ENCODE assay signal across 16 cellular contexts in the genomic region with DNA sequence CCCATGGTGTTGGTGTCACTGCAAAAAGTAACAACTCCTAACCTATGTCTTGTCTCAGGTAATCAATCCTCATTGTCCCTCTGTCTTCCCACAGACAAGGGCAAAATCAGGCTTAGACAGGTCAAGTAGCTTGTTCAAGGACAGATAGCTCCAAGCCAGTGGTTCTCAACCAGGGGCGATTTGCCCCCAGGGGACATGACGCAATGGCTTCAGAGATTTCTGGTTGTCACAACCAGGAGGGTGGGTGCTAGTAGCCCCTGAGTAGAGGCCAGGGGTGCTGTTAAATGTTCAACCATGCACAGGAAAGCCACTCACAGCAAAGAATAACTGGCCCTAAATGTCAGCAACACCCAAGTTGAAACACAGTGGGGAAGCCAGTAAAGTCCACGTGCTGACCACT.
"Had no signal": no experiment of that assay in that cellular context is flagged by ENCODE, and none has a peak within 500 bp of the region (broad histone marks: within the 10 kb centered on the region; RNA-seq: fewer than 3 reads in every experiment).

No MANE protein-coding gene starts in this region.

- H3K27me3 ChIP-seq: esophagus squamous epithelium, sigmoid colon, thyroid gland had no signal

- DNase-seq: activated CD4-positive, alpha-beta memory T cell treated with anti-CD3 and anti-CD28 coated beads, Interleukin-2, amount 10 ng/mL, durations not matched to agents 7 days and 5 days; activated naive CD8-positive, alpha-beta T cell treated with anti-CD3 and anti-CD28 coated beads, Interleukin-2, amount 10 ng/mL, durations not matched to agents 7 days and 5 days; activated T-cell treated with anti-CD3 and anti-CD28 coated beads, Interleukin-2, amount 50 U/mL, for 48 hours; aorta; esophagus squamous epithelium; foreskin melanocyte; head of caudate nucleus; left colon; sigmoid colon; stimulated activated CD4-positive, alpha-beta T cell treated with anti-CD3 and anti-CD28 coated beads, Interleukin-4, amount 100 ng/mL, for 1 hour; stimulated activated CD8-positive, alpha-beta memory T cell treated with anti-CD3 and anti-CD28 coated beads, Interleukin-4, amount 100 ng/mL, for 48 hours; stimulated activated naive CD8-positive, alpha-beta T cell treated with anti-CD3 and anti-CD28 coated beads, Interleukin-15, amount 100 ng/mL, for 72 hours; SW 1271; T-helper 9 cell had no signal

- H3K9me3 Mint-ChIP-seq: activated CD4-positive, alpha-beta memory T cell treated with anti-CD3 and anti-CD28 coated beads, Interleukin-2, amount 10 ng/mL, durations not matched to agents 7 days and 5 days; activated naive CD8-positive, alpha-beta T cell treated with anti-CD3 and anti-CD28 coated beads, Interleukin-2, amount 10 ng/mL, durations not matched to agents 7 days and 5 days; memory B cell; stimulated activated naive CD8-positive, alpha-beta T cell treated with anti-CD3 and anti-CD28 coated beads, Interleukin-15, amount 100 ng/mL, for 72 hours had no signal

- H3K4me3 ChIP-seq: esophagus squamous epithelium, sigmoid colon, thyroid gland had no signal

- H3K4me1 ChIP-seq: sigmoid colon had no signal

- H3K36me3 ChIP-seq: sigmoid colon, thyroid gland had no signal

- H3K27ac ChIP-seq: sigmoid colon had no signal

- H3K4me3 Mint-ChIP-seq: activated CD4-positive, alpha-beta memory T cell treated with anti-CD3 and anti-CD28 coated beads, Interleukin-2, amount 10 ng/mL, durations not matched to agents 7 days and 5 days; activated naive CD8-positive, alpha-beta T cell treated with anti-CD3 and anti-CD28 coated beads, Interleukin-2, amount 10 ng/mL, durations not matched to agents 7 days and 5 days; memory B cell; stimulated activated naive CD8-positive, alpha-beta T cell treated with anti-CD3 and anti-CD28 coated beads, Interleukin-15, amount 100 ng/mL, for 72 hours had no signal

- H3K27me3 Mint-ChIP-seq: activated CD4-positive, alpha-beta memory T cell treated with anti-CD3 and anti-CD28 coated beads, Interleukin-2, amount 10 ng/mL, durations not matched to agents 7 days and 5 days; memory B cell; stimulated activated naive CD8-positive, alpha-beta T cell treated with anti-CD3 and anti-CD28 coated beads, Interleukin-15, amount 100 ng/mL, for 72 hours had no signal

- H3K9me3 ChIP-seq: esophagus squamous epithelium, sigmoid colon, thyroid gland had no signal

- H3K27ac Mint-ChIP-seq: activated CD4-positive, alpha-beta memory T cell treated with anti-CD3 and anti-CD28 coated beads, Interleukin-2, amount 10 ng/mL, durations not matched to agents 7 days and 5 days; activated naive CD8-positive, alpha-beta T cell treated with anti-CD3 and anti-CD28 coated beads, Interleukin-2, amount 10 ng/mL, durations not matched to agents 7 days and 5 days; memory B cell; stimulated activated naive CD8-positive, alpha-beta T cell treated with anti-CD3 and anti-CD28 coated beads, Interleukin-15, amount 100 ng/mL, for 72 hours had no signal
